ENCODE assay signal across 7 cellular contexts in genomic region chr4:77300996-77301395, GRCh38.
A peak's percentile ranks its signal among the peaks of the same experiment; 100 is the strongest.
DNase-seq lines count a peak whose midpoint lies in the region; ATAC-seq, FAIRE-seq and TF ChIP-seq lines count a peak whose summit lies in the region.
"Not testable (repeated sequence)": the region's sequence is repeated elsewhere in the genome, so short reads cannot be mapped to it uniquely, and the experiment has no call there.

No MANE protein-coding gene starts in this region.

- not testable (repeated sequence) for H2AK5ac ChIP-seq in H9 (ENCODE audit: insufficient read length, low read length); H1 (ENCODE audit: low read depth, low read length); neuronal stem cell (ENCODE audit: low read depth, low read length)

- CTCF ChIA-PET in PC-3 (lab: Charles Lee) (interaction anchor here (0.7 kb wide), 1 partner anchor 112 kb away, joined by 4 read pairs; no protein-coding TSS in a partner anchor), H1 (lab: Charles Lee; ENCODE audit: partially characterized antibody) (interaction anchor here (0.7 to 12.9 kb wide), 9 partner anchors 9 to 131 kb away, joined by 3 to 266 read pairs (median 3); no protein-coding TSS in a partner anchor)
- CTCF ChIA-PET in activated CD8-positive, alpha-beta T cell treated with anti-CD3 and anti-CD28 coated beads for 36 hours (lab: Charles Lee) = not testable (repeated sequence)

- not testable (repeated sequence) for H4K91ac ChIP-seq in H9 (ENCODE audit: insufficient read length, low read depth, low read length); H1 (replicated peaks; ENCODE audit: insufficient read length, low read length); neuronal stem cell (ENCODE audit: low read depth, low read length, poor library complexity)

- not testable (repeated sequence) for H3K23me2 ChIP-seq in H9 (ENCODE audit: insufficient read length, low read depth, low read length, poor library complexity, severe bottlenecking); H1 (ENCODE audit: low read depth, low read length)

- not testable (repeated sequence) for H3K27ac ChIP-seq in H9 (ENCODE audit: insufficient read length, low read depth, low read length); PC-3 (ENCODE audit: low read length); H1 (ENCODE audit: low read depth, low read length); neuronal stem cell (replicated peaks; ENCODE audit: low read length)

- H3K18ac ChIP-seq in H9 (ENCODE audit: insufficient read length, low read depth, low read length); H1 (ENCODE audit: extremely low read depth, low read length): not testable (repeated sequence)
- H3K18ac ChIP-seq in neuronal stem cell (ENCODE audit: low read length) = peak overlapping the region; percentile 81

- not testable (repeated sequence) for BruUV-seq in PC-3 (replicated peaks; lab: Mats Ljungman, UMichigan)

- H3K4me3 Mint-ChIP-seq in H9; activated CD8-positive, alpha-beta T cell treated with anti-CD3 and anti-CD28 coated beads for 36 hours: not testable (repeated sequence)

- not testable (repeated sequence) for H3K27me3 ChIP-seq in H9 (ENCODE audit: insufficient read depth, low read length); PC-3 (ENCODE audit: low read length); H1 (replicated peaks in 1 of 4; ENCODE audit: control insufficient read depth in 3 of 4, extremely low read depth in 1 of 4, insufficient read depth in 3 of 4, low read length in 3 of 4); neuronal stem cell (ENCODE audit: control insufficient read depth in 3 of 3, insufficient read depth in 3 of 3, low read depth in 1 of 3, low read length in 3 of 3)

- not testable (repeated sequence) for H3K4me1 ChIP-seq in H9 (ENCODE audit: insufficient read depth, low read length); H1 (replicated peaks in 1 of 4; ENCODE audit: control insufficient read depth in 3 of 4, insufficient read depth in 4 of 4, low read length in 3 of 4); neuronal stem cell (ENCODE audit: control insufficient read depth in 2 of 2, insufficient read depth in 1 of 2, low read depth in 1 of 2, low read length in 2 of 2)
- H3K4me1 ChIP-seq in PC-3 (ENCODE audit: insufficient read depth, low read length) = peaks cover 10% of the 10 kb centered on the region

- not testable (repeated sequence) for H2BK20ac ChIP-seq in H9 (ENCODE audit: low read depth, low read length, poor library complexity, severe bottlenecking)
- H2BK20ac ChIP-seq in H1 (ENCODE audit: low read length) = peak overlapping the region; percentile 72; the same call in 1 of the 2 replicates

- H4K20me1 ChIP-seq in H9 (ENCODE audit: control insufficient read depth, insufficient read depth, insufficient read length); PC-3 (ENCODE audit: low read length); H1 (replicated peaks in 1 of 2; ENCODE audit: control insufficient read depth in 1 of 2, insufficient read depth in 2 of 2, low read length in 2 of 2): not testable (repeated sequence)

- H3K9me2 ChIP-seq in PC-3 (replicated peaks; ENCODE audit: low read length) = not testable (repeated sequence)

- H3K9me3 ChIP-seq in H9 (ENCODE audit: control insufficient read depth, low read depth, low read length); PC-3 (ENCODE audit: low read length); H1 (ENCODE audit: insufficient read depth in 2 of 2, low read depth in 1 of 2, low read length in 1 of 2); neuronal stem cell (replicated peaks in 1 of 2; ENCODE audit: control insufficient read depth in 2 of 2, insufficient read depth in 1 of 2, low read depth in 1 of 2, low read length in 2 of 2): not testable (repeated sequence)

- H2AFZ ChIP-seq in H9 (ENCODE audit: low read length) = peak overlapping the region; percentile 52
- not testable (repeated sequence) for H2AFZ ChIP-seq in PC-3 (ENCODE audit: low read length); neuronal stem cell (ENCODE audit: low read length)
- peak overlapping the region; percentile 47; the same call in 1 of the 2 replicates for H2AFZ ChIP-seq in H1 (ENCODE audit: low read length)

- not testable (repeated sequence) for TF ChIP-seq EP300 in H1 (IDR thresholded peaks at IDR 0.05; ENCODE audit: borderline replicate concordance in 1 of 2, low read depth in 2 of 2, low read length in 2 of 2)

- not testable (repeated sequence) for H4K8ac ChIP-seq in H9 (replicated peaks; ENCODE audit: insufficient read length, low read depth, low read length); H1 (ENCODE audit: extremely low read depth, insufficient read depth, low read length); neuronal stem cell (ENCODE audit: low read depth, low read length)

- POLR2A ChIA-PET in PC-3 (lab: Charles Lee; ENCODE audit: unreplicated experiment); activated CD8-positive, alpha-beta T cell treated with anti-CD3 and anti-CD28 coated beads for 36 hours (lab: Charles Lee); H1 (lab: Charles Lee; ENCODE audit: partially characterized antibody): not testable (repeated sequence)

- H3K9me3 Mint-ChIP-seq in H9; activated CD8-positive, alpha-beta T cell treated with anti-CD3 and anti-CD28 coated beads for 36 hours: not testable (repeated sequence)

- H4K5ac ChIP-seq in H9 (ENCODE audit: insufficient read length, low read depth, low read length); H1 (ENCODE audit: insufficient read length, low read depth, low read length): not testable (repeated sequence)

- H3T11ph ChIP-seq in H9 (ENCODE audit: low read length) = not testable (repeated sequence)

- H3K36me3 ChIP-seq in PC-3 (ENCODE audit: low read depth, low read length); H1 (ENCODE audit: control insufficient read depth in 2 of 4, insufficient read depth in 4 of 4, low read length in 3 of 4); neuronal stem cell (replicated peaks in 1 of 2; ENCODE audit: control insufficient read depth in 2 of 2, insufficient read depth in 2 of 2, low read length in 2 of 2): not testable (repeated sequence)

- not testable (repeated sequence) for H3F3A ChIP-seq in PC-3 (ENCODE audit: low read length, unreplicated experiment)

- H2BK15ac ChIP-seq in H9 (ENCODE audit: low read depth, low read length); neuronal stem cell (ENCODE audit: low read length): not testable (repeated sequence)
- 0 out of 2 replicates have a peak overlapping the region, but pooled peaks have one; percentile 95 for H2BK15ac ChIP-seq in H1 (ENCODE audit: low read length)

- not testable (repeated sequence) for H3K4me3 ChIP-seq in PC-3 (ENCODE audit: low read length); H1 (ENCODE audit: extremely low read depth in 1 of 4, insufficient read depth in 2 of 4, low read depth in 3 of 4, low read length in 4 of 4)
- H3K4me3 ChIP-seq in neuronal stem cell (ENCODE audit: low read length in 2 of 2) = peak overlapping the region in 1 of 2 donors; percentile 34

- not testable (repeated sequence) for H3K27ac Mint-ChIP-seq in H9; activated CD8-positive, alpha-beta T cell treated with anti-CD3 and anti-CD28 coated beads for 36 hours

- H3K9ac ChIP-seq in H9 (ENCODE audit: extremely low read depth, insufficient read length, low read length); PC-3 (ENCODE audit: low read length); H1 (replicated peaks in 1 of 4; ENCODE audit: extremely low read depth in 1 of 4, low read depth in 3 of 4, low read length in 3 of 4); neuronal stem cell (ENCODE audit: low read depth, low read length, poor library complexity): not testable (repeated sequence)

- H3K79me2 ChIP-seq in H9 (ENCODE audit: insufficient read depth, low read length); H1 (ENCODE audit: control insufficient read depth in 1 of 2, insufficient read depth in 2 of 2, low read length in 2 of 2): not testable (repeated sequence)
- H3K79me2 ChIP-seq in PC-3 (ENCODE audit: low read length) = peaks cover 28% of the 10 kb centered on the region

- not testable (repeated sequence) for H3K4ac ChIP-seq in H9 (ENCODE audit: low read depth, low read length); H1 (replicated peaks; ENCODE audit: insufficient read length, low read depth, low read length); neuronal stem cell (ENCODE audit: low read length)

- not testable (repeated sequence) for H3K56ac ChIP-seq in H9 (ENCODE audit: insufficient read length, low read depth, low read length); H1 (replicated peaks; ENCODE audit: insufficient read length, low read depth, low read length)

- not testable (repeated sequence) for H2BK5ac ChIP-seq in H9 (ENCODE audit: insufficient read length, low read length); neuronal stem cell (ENCODE audit: low read length)
- peak overlapping the region; percentile 75; the same call in 1 of the 2 replicates for H2BK5ac ChIP-seq in H1 (ENCODE audit: low read depth, low read length)

- H3K23ac ChIP-seq in H9 (ENCODE audit: insufficient read length, low read depth, low read length); H1 (ENCODE audit: insufficient read length); neuronal stem cell (ENCODE audit: low read depth, low read length, poor library complexity): not testable (repeated sequence)

- H2BK120ac ChIP-seq in H9 (ENCODE audit: low read depth, low read length, poor library complexity, severe bottlenecking); H1 (replicated peaks; ENCODE audit: low read depth, low read length); neuronal stem cell (ENCODE audit: low read depth, low read length): not testable (repeated sequence)

- FAIRE-seq in H1 (lab: Jason Lieb, UNC) = not testable (repeated sequence)

- TF ChIP-seq RAD21 in H1 (IDR thresholded peaks at IDR 0.05 in 1 of 2, conservative IDR thresholded peaks at IDR 0.05 in 1 of 2; ENCODE audit: low read depth in 2 of 2, low read length in 2 of 2) = not testable (repeated sequence)

- peaks cover 18 to 26% of the 10 kb centered on the region in 2 experiments for H3K4me1 Mint-ChIP-seq in H9
- H3K4me1 Mint-ChIP-seq in activated CD8-positive, alpha-beta T cell treated with anti-CD3 and anti-CD28 coated beads for 36 hours (ENCODE audit: low read depth) = not testable (repeated sequence)

- H3K79me1 ChIP-seq in H9 (ENCODE audit: insufficient read depth, low read depth, low read length, poor library complexity, severe bottlenecking); H1 (ENCODE audit: low read depth, low read length); neuronal stem cell (ENCODE audit: low read depth, low read length): not testable (repeated sequence)

- intact Hi-C loops in PC-3 (cut with micrococcal nuclease); activated CD8-positive, alpha-beta T cell treated with anti-CD3 and anti-CD28 coated beads for 36 hours (cut with micrococcal nuclease): not testable (repeated sequence)

- H3K14ac ChIP-seq in H9 (ENCODE audit: insufficient read depth, low read length); H1 (ENCODE audit: insufficient read length); neuronal stem cell (ENCODE audit: low read length): not testable (repeated sequence)

- H2BK12ac ChIP-seq in H9 (ENCODE audit: insufficient read length, low read depth, low read length); neuronal stem cell (ENCODE audit: low read length): not testable (repeated sequence)
- H2BK12ac ChIP-seq in H1 (ENCODE audit: low read depth, low read length) = peak overlapping the region; percentile 94; the same call in 1 of the 2 replicates

- WGBS in H9 (ENCODE audit: extremely low coverage, insufficient read length, low lambda C conversion rate) = no CpG with 5 or more reads among the region's 3 CpGs
- WGBS in H1 (ENCODE audit: extremely low coverage in 1 of 2, insufficient coverage in 1 of 2, insufficient read length in 1 of 2, insufficient replicate concordance in 2 of 2, low coverage in 1 of 2, low lambda C conversion rate in 2 of 2, missing lambda C conversion rate in 1 of 2), 2 experiments = 40% methylated on average over 3 of the region's 3 CpGs; no CpG with 5 or more reads in 1 of the 2 experiments
- WGBS in neuronal stem cell (ENCODE audit: extremely low coverage in 2 of 2, insufficient read length in 2 of 2, insufficient replicate concordance in 1 of 2), 2 donors = no CpG with 5 or more reads among the region's 3 CpGs

- ATAC-seq in PC-3; activated CD8-positive, alpha-beta T cell treated with anti-CD3 and anti-CD28 coated beads for 36 hours: not testable (repeated sequence)

- DNase-seq in H9 (peak; percentile 48), NCI-H187 (lab: John Stamatoyannopoulos, UW) (peak; percentile 7 to 47), PC-3 (peak; percentile 34), H1 (ENCODE audit: low read depth in 1 of 2, low spot score in 2 of 2) (peak in 1 of 2 experiments; percentile 62), islet precursor cell (peak; percentile 66)
- DNase-seq in activated CD8-positive, alpha-beta T cell treated with anti-CD3 and anti-CD28 coated beads for 36 hours = peak; percentile 7
- not testable (repeated sequence) for DNase-seq in neuronal stem cell (ENCODE audit: low spot score)

- H3K27me3 Mint-ChIP-seq in H9 (ENCODE audit: low read depth); activated CD8-positive, alpha-beta T cell treated with anti-CD3 and anti-CD28 coated beads for 36 hours: not testable (repeated sequence)

- TF ChIP-seq POLR2A in H1 (IDR thresholded peaks at IDR 0.05; ENCODE audit: control extremely low read depth in 1 of 2, low read depth in 2 of 2, low read length in 2 of 2) = not testable (repeated sequence)

- not testable (repeated sequence) for H3K4me2 ChIP-seq in H9 (ENCODE audit: insufficient read depth, insufficient read length, low read length); neuronal stem cell (ENCODE audit: insufficient read depth, low read length, poor library complexity, severe bottlenecking)
- H3K4me2 ChIP-seq in PC-3 (ENCODE audit: low read length) (peak overlapping the region; percentile 10; the same call in 1 of the 2 replicates), H1 (ENCODE audit: insufficient read depth in 1 of 2, low read depth in 2 of 2, low read length in 2 of 2) (peak overlapping the region; percentile 37 to 47; a peak in 2 of 4 replicates)

- not testable (repeated sequence) for TF ChIP-seq CTCF in H9 (conservative IDR thresholded peaks at IDR 0.05); PC-3 (conservative IDR thresholded peaks at IDR 0.05; ENCODE audit: low read depth, low read length); activated CD8-positive, alpha-beta T cell treated with anti-CD3 and anti-CD28 coated beads for 36 hours (IDR thresholded peaks at IDR 0.05); H1 (IDR thresholded peaks at IDR 0.05; ENCODE audit: control extremely low read depth in 1 of 3, insufficient read depth in 1 of 3, low read depth in 1 of 3, low read length in 3 of 3)

- H3K36me3 Mint-ChIP-seq in H9 (ENCODE audit: insufficient read depth in 1 of 3, low read depth in 3 of 3); activated CD8-positive, alpha-beta T cell treated with anti-CD3 and anti-CD28 coated beads for 36 hours (ENCODE audit: low read depth): not testable (repeated sequence)
